In genomic region chr1:174786760-174787159, GRCh38 we compare ENCODE assay signal across 14 cellular contexts.
DNase-seq lines count a peak whose midpoint lies in the region; ATAC-seq lines count a peak whose summit lies in the region.
"Had no signal": no experiment of that assay in that cellular context is flagged by ENCODE, and none has a peak within 500 bp of the region (broad histone marks: within the 10 kb centered on the region; RNA-seq: fewer than 3 reads in every experiment).

No MANE protein-coding gene starts in this region.

- H3K36me3 Mint-ChIP-seq in T-helper 17 cell (ENCODE audit: low read depth): peaks cover 3% of the 10 kb centered on the region

- peak overlapping the region; percentile 77 for H3K27ac Mint-ChIP-seq in T-helper 17 cell
- H3K27ac Mint-ChIP-seq: activated naive CD8-positive, alpha-beta T cell had no signal

- no peaks in the 10 kb centered on the region for H3K9me3 ChIP-seq in T-helper 17 cell (ENCODE audit: control insufficient read depth, low read length, poor library complexity, severe bottlenecking)
- H3K9me3 ChIP-seq: gastrocnemius medialis, neutrophil had no signal

- DNase-seq in T-helper 17 cell (no peak), NCI-H2171 (lab: John Stamatoyannopoulos, UW) (no peak), NCI-H446 (lab: John Stamatoyannopoulos, UW) (no peak), foreskin melanocyte (no peak)
- DNase-seq: dermis blood vessel endothelial cell, gastrocnemius medialis, MV-4-11, NCI-H774 had no signal

- peaks cover 21% of the 10 kb centered on the region for H3K4me1 Mint-ChIP-seq in T-helper 17 cell

- H3K4me3 Mint-ChIP-seq in T-helper 17 cell: no peak overlapping the region
- H3K4me3 Mint-ChIP-seq: activated naive CD8-positive, alpha-beta T cell had no signal

- ATAC-seq in GM18511 (IDR thresholded peaks at IDR 0.05; ENCODE audit: unreplicated experiment) (peak; percentile 85), GM19468 (IDR thresholded peaks at IDR 0.05; ENCODE audit: extremely low read depth, unreplicated experiment) (peak; percentile 86), HG02973 (IDR thresholded peaks at IDR 0.05; ENCODE audit: unreplicated experiment) (peak; percentile 86), T-helper 17 cell (no peak), GM19397 (IDR thresholded peaks at IDR 0.05; ENCODE audit: unreplicated experiment) (no peak)
- ATAC-seq: gastrocnemius medialis had no signal

- H3K27me3 Mint-ChIP-seq in T-helper 17 cell: no peaks in the 10 kb centered on the region
- H3K27me3 Mint-ChIP-seq: activated naive CD8-positive, alpha-beta T cell had no signal

Comparison
In these comparisons a context has a peak if more than half of its experiments do, and no peak if none do; other contexts are left out.
1. ATAC-seq: peak in GM18511 (single experiment), GM19468 (single experiment) and HG02973 (single experiment); none in T-helper 17 cell (single experiment) and GM19397 (single experiment).